Comparison of ENCODE assay signal across 14 cellular contexts in the genomic region with DNA sequence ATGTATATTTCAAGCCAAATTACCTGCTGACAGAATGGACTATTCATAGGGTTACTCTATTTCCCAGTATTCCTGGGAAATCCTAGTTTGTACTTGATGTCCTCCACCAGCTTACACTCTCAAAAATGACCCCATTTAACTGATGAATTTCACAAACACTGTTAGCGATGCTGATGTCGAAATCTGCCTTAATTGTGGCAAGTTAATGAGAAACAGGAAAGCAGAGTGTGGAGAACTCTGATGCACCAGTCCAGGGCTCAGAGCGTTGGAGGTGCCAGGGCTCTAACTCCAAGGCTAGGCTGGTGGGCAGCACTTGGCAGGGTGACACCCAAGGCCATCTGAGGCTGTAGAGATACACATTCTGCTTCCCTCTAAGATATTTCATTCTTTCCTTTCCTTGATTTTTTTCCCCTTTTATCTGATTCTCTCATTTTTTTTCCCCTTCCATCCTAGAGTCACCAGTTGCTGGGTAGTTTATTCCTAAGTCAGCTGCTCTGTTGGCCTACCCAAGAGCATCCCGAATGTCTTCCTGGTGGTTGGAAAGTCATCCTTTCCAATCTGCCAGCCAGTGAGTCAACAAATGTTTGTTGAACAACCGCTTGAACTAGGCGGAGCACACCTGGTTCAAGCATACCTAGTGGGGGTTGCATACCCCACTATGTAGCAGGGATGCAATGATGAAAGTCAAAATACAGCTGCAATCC.
"Had no signal": no experiment of that assay in that cellular context is flagged by ENCODE, and none has a peak within 500 bp of the region (broad histone marks: within the 10 kb centered on the region; RNA-seq: fewer than 3 reads in every experiment).

No MANE protein-coding gene starts in this region.

- H3K27ac ChIP-seq: dorsolateral prefrontal cortex, lower lobe of right lung, right atrium auricular region, skin epidermis, WERI-Rb-1 had no signal

- ATAC-seq: activated CD4-positive, alpha-beta T cell treated with anti-CD3 and anti-CD28 coated beads for 36 hours; lower lobe of right lung; stimulated activated naive B cell treated with anti-CD40 and anti-IgM and Interleukin-4, amounts not matched to agents 10 μg/mL and 1 μg/mL and 100 μg/mL, for 72 hours had no signal

- H3K4me1 ChIP-seq: lower lobe of right lung, right atrium auricular region had no signal

- H3K9me3 ChIP-seq: lower lobe of right lung, right atrium auricular region had no signal

- DNase-seq: activated CD4-positive, alpha-beta memory T cell treated with anti-CD3 and anti-CD28 coated beads, Interleukin-2, amount 10 ng/mL, durations not matched to agents 7 days and 5 days; activated CD4-positive, alpha-beta T cell treated with anti-CD3 and anti-CD28 coated beads for 36 hours; activated effector memory CD4-positive, alpha-beta T cell treated with Interleukin-2 at 50 U/mL for 16 hours; activated T-cell treated with anti-CD3 and anti-CD28 coated beads, Interleukin-2, amount 50 U/mL, for 24 hours; dorsolateral prefrontal cortex; lower lobe of right lung; nucleus accumbens; stimulated activated CD4-positive, alpha-beta T cell treated with anti-CD3 and anti-CD28 coated beads, Interleukin-15, amount 100 ng/mL, for 24 hours; stimulated activated CD4-positive, alpha-beta T cell treated with anti-CD3 and anti-CD28 coated beads, Interleukin-4, amount 100 ng/mL, for 1 hour; stimulated activated naive B cell treated with anti-CD40 and anti-IgM and Interleukin-4, amounts not matched to agents 10 μg/mL and 1 μg/mL and 100 μg/mL, for 72 hours; trophoblast cell; WERI-Rb-1 had no signal

- H3K4me3 ChIP-seq: dorsolateral prefrontal cortex, lower lobe of right lung, right atrium auricular region, skin epidermis had no signal

- H3K27me3 ChIP-seq: dorsolateral prefrontal cortex, right atrium auricular region had no signal

- H3K36me3 ChIP-seq: lower lobe of right lung, right atrium auricular region, WERI-Rb-1 had no signal
